Comparison of ENCODE assay signal across 22 cellular contexts in the genomic region with DNA sequence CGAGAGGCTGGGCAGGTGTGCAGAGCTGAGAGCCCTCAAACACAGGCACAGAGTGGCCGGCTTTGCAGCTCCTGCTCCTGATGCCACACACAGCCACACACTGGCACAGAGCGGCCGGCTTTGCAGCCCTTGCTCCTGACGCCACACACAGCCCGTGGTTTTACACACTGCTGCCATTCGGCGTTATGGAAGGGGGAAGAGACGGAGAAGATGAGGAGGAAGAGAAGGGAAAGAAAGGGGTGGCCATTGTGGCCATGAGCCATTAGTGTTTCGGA. TPM values are rescaled to one million over a fixed set of nuclear protein-coding genes. Genes with fewer than 3 reads are reported as not detected.
"Had no signal": no experiment of that assay in that cellular context is flagged by ENCODE, and none has a peak within 500 bp of the region (broad histone marks: within the 10 kb centered on the region; RNA-seq: fewer than 3 reads in every experiment).

No MANE protein-coding gene starts in this region.

- H3K27ac Mint-ChIP-seq: endodermal cell; memory B cell; mesothelial cell of epicardium; natural killer cell; neural progenitor cell; progenitor cell of endocrine pancreas; stimulated activated effector memory CD8-positive, alpha-beta T cell treated with anti-CD3 and anti-CD28 coated beads, Interleukin-12 subunit alpha, Interleukin-12 subunit beta, amount 100 ng/mL, for 72 hours had no signal

- H3K4me3 ChIP-seq: colonic mucosa, neural progenitor cell, ovary, smooth muscle cell, tibial artery, upper lobe of right lung, vagina had no signal

- H3K27me3 ChIP-seq: colonic mucosa, foreskin keratinocyte, neural progenitor cell, ovary, tibial artery, upper lobe of right lung, vagina had no signal

- H3K4me1 ChIP-seq: colonic mucosa, foreskin keratinocyte, tibial artery, upper lobe of right lung, vagina had no signal

- H3K9me3 Mint-ChIP-seq: endodermal cell; memory B cell; mesothelial cell of epicardium; natural killer cell; neural progenitor cell; stimulated activated effector memory CD8-positive, alpha-beta T cell treated with anti-CD3 and anti-CD28 coated beads, Interleukin-12 subunit alpha, Interleukin-12 subunit beta, amount 100 ng/mL, for 72 hours had no signal

- DNase-seq: colonic mucosa; dermis blood vessel endothelial cell; endodermal cell; erythroblast; foreskin keratinocyte; left colon; natural killer cell; nucleus accumbens; ovary; right cardiac atrium; stimulated activated CD4-positive, alpha-beta T cell treated with anti-CD3 and anti-CD28 coated beads, Interleukin-4, amount 100 ng/mL, for 1 hour; stimulated activated CD8-positive, alpha-beta memory T cell treated with anti-CD3 and anti-CD28 coated beads, Interleukin-4, amount 100 ng/mL, for 48 hours; stimulated activated naive CD8-positive, alpha-beta T cell treated with anti-CD3 and anti-CD28 coated beads, Interleukin-15, Interleukin-2, amounts not matched to agents 100 U/mL and 50 U/mL, for 24 hours had no signal

- H3K4me3 Mint-ChIP-seq: endodermal cell; memory B cell; mesothelial cell of epicardium; natural killer cell; neural progenitor cell; stimulated activated effector memory CD8-positive, alpha-beta T cell treated with anti-CD3 and anti-CD28 coated beads, Interleukin-12 subunit alpha, Interleukin-12 subunit beta, amount 100 ng/mL, for 72 hours had no signal

- ATAC-seq: foreskin keratinocyte; left colon; natural killer cell; right cardiac atrium; stimulated activated effector memory CD8-positive, alpha-beta T cell treated with anti-CD3 and anti-CD28 coated beads, Interleukin-12 subunit alpha, Interleukin-12 subunit beta, amount 100 ng/mL, for 72 hours; stimulated activated naive CD8-positive, alpha-beta T cell treated with anti-CD3 and anti-CD28 coated beads, Interleukin-15, Interleukin-2, amounts not matched to agents 100 U/mL and 50 U/mL, for 24 hours; upper lobe of right lung had no signal

- H3K9me3 ChIP-seq: colonic mucosa, ovary, tibial artery, upper lobe of right lung, vagina had no signal

- H3K4me1 Mint-ChIP-seq: memory B cell; mesothelial cell of epicardium; natural killer cell; stimulated activated effector memory CD8-positive, alpha-beta T cell treated with anti-CD3 and anti-CD28 coated beads, Interleukin-12 subunit alpha, Interleukin-12 subunit beta, amount 100 ng/mL, for 72 hours had no signal

- H3K27ac ChIP-seq: colonic mucosa, foreskin keratinocyte, neural progenitor cell, ovary, tibial artery, vagina had no signal

- H3K36me3 Mint-ChIP-seq: memory B cell; mesothelial cell of epicardium; natural killer cell; stimulated activated effector memory CD8-positive, alpha-beta T cell treated with anti-CD3 and anti-CD28 coated beads, Interleukin-12 subunit alpha, Interleukin-12 subunit beta, amount 100 ng/mL, for 72 hours had no signal

- H3K36me3 ChIP-seq: colonic mucosa, neural progenitor cell, ovary, upper lobe of right lung, vagina had no signal

RNA-seq across cellular contexts. Expression of a gene that starts 26.8 kb away (rescaled TPM):
- total RNA-seq: foreskin keratinocyte had no signal
